9 cellular contexts compared by ENCODE assay signal in the genomic region with DNA sequence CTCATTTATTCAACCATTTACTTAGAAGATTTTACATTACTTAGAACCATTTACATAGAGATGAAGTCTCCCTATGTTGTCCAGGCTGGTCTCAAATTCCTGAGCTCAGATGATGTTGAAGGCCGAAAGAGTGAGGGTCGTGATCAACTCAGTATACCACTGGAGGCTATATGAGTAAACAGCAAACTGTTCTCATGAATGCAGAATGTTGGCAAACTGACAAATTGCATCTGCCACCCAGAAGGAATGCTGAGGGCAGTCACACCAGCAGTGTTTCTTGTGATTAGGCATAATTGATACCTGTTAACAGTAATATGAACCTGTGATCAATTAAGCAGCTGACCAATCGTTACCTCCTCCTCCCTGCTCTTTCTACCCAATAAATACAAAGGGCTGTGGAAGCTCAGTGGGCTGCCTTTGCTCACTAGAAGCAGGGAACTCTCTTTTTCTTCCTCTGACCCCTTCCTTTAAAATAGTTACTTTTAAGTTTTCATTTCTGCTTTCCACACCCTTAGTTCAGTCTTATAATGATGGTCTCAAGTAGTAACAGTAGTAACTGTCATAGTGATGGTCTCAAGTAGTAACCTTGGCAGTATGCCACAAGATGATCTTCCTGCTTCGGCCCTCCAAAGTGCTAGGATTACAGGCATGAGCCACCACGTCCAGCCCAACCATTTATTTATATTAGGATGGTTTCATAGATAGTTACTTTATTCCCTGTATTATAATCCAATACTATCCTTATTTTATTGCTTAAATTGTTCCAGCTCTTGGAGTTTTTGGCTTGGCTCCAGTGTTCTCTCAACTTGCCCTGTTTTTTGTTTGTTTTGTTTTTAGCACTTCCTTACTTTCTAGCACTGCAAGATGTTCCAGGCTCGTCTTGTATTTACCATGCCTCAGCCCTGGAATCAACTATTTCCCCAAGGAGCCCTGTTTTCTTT. TPM values are rescaled to one million over a fixed set of nuclear protein-coding genes. Genes with fewer than 3 reads are reported as not detected.
DNase-seq lines count a peak whose midpoint lies in the region; ATAC-seq, FAIRE-seq and TF ChIP-seq lines count a peak whose summit lies in the region.
"Had no signal": no experiment of that assay in that cellular context is flagged by ENCODE, and none has a peak within 500 bp of the region (broad histone marks: within the 10 kb centered on the region; RNA-seq: fewer than 3 reads in every experiment).

No MANE protein-coding gene starts in this region.

- H3K36me3 Mint-ChIP-seq in T-helper 2 cell treated with Interferon-gamma antibody and Interleukin-4, amounts not matched to agents 5 μg/mL and 100 μg/mL, for 36 hours (ENCODE audit: low read depth): peaks cover 7% of the 10 kb centered on the region

- peak overlapping the region; percentile 42 to 75 for H3K27ac ChIP-seq in lung (ENCODE audit: low read depth in 1 of 2, low read length in 1 of 2)

- no peaks in the 10 kb centered on the region for H3K9me3 Mint-ChIP-seq in T-helper 2 cell treated with Interferon-gamma antibody and Interleukin-4, amounts not matched to agents 5 μg/mL and 100 μg/mL, for 36 hours
- H3K9me3 Mint-ChIP-seq: CD4-positive, alpha-beta T cell had no signal

- peaks cover 49% of the 10 kb centered on the region for H3K4me1 Mint-ChIP-seq in T-helper 2 cell treated with Interferon-gamma antibody and Interleukin-4, amounts not matched to agents 5 μg/mL and 100 μg/mL, for 36 hours (ENCODE audit: low read depth)

- H3K4me3 ChIP-seq in bronchial epithelial cell (ENCODE audit: low read depth, low read length) (no peak overlapping the region), lung (no peak overlapping the region)

- WGBS in lung, 2 donors: 42 to 64% methylated on average over 6 of the region's 6 CpGs

- no peaks in the 10 kb centered on the region for H3K9me3 ChIP-seq in lung (ENCODE audit: control insufficient read depth in 2 of 2, insufficient read depth in 1 of 2, low read length in 1 of 2)

- peaks cover 7 to 16% of the 10 kb centered on the region in 2 donors for H3K4me1 ChIP-seq in lung (ENCODE audit: control insufficient read depth in 2 of 2, insufficient read depth in 2 of 2, low read length in 2 of 2)

- DNase-seq in T-helper 2 cell treated with Interferon-gamma antibody and Interleukin-4, amounts not matched to agents 5 μg/mL and 100 μg/mL, for 36 hours (ENCODE audit: low spot score): no peak
- DNase-seq in T-helper 2 cell (no peak), bronchial epithelial cell (ENCODE audit: low read depth) (peak; percentile 80), lung (ENCODE audit: low spot score) (no peak), NCI-H187 (lab: John Stamatoyannopoulos, UW) (no peak), GM19238 (ENCODE audit: insufficient read length, low spot score) (no peak)
- no peak for DNase-seq in central memory CD4-positive, alpha-beta T cell
- DNase-seq: CD4-positive, alpha-beta T cell had no signal

- ATAC-seq in lung (ENCODE audit: insufficient read depth, low FRiP score) (no peak), GM19395 (IDR thresholded peaks at IDR 0.05; ENCODE audit: unreplicated experiment) (no peak)

- H3K27ac Mint-ChIP-seq in T-helper 2 cell treated with Interferon-gamma antibody and Interleukin-4, amounts not matched to agents 5 μg/mL and 100 μg/mL, for 36 hours: peak overlapping the region; percentile 46
- H3K27ac Mint-ChIP-seq: CD4-positive, alpha-beta T cell had no signal

- H3K4me3 Mint-ChIP-seq in T-helper 2 cell treated with Interferon-gamma antibody and Interleukin-4, amounts not matched to agents 5 μg/mL and 100 μg/mL, for 36 hours: no peak overlapping the region
- H3K4me3 Mint-ChIP-seq: CD4-positive, alpha-beta T cell had no signal

- no peaks in the 10 kb centered on the region for H3K36me3 ChIP-seq in bronchial epithelial cell (ENCODE audit: control insufficient read depth, insufficient read depth, low read length)
- H3K36me3 ChIP-seq in lung (ENCODE audit: control insufficient read depth in 2 of 2, insufficient read depth in 2 of 2, low read length in 2 of 2): no peaks in the 10 kb centered on the region

- no peaks in the 10 kb centered on the region for H3K27me3 Mint-ChIP-seq in T-helper 2 cell treated with Interferon-gamma antibody and Interleukin-4, amounts not matched to agents 5 μg/mL and 100 μg/mL, for 36 hours (ENCODE audit: low read depth)
- H3K27me3 Mint-ChIP-seq: CD4-positive, alpha-beta T cell had no signal

- TF ChIP-seq CTCF in bronchial epithelial cell (IDR thresholded peaks at IDR 0.05; ENCODE audit: insufficient read depth, low read length, severe bottlenecking): no peak
- no peak for TF ChIP-seq CTCF in lung (IDR thresholded peaks at IDR 0.05; ENCODE audit: control extremely low read depth, extremely low read depth)

- FAIRE-seq in bronchial epithelial cell (lab: Jason Lieb, UNC): no peak

- H3K27me3 ChIP-seq in bronchial epithelial cell (ENCODE audit: control insufficient read depth, insufficient read depth, low read length) (no peaks in the 10 kb centered on the region), lung (ENCODE audit: control insufficient read depth, insufficient read depth) (no peaks in the 10 kb centered on the region)

RNA-seq across cellular contexts. Expression of a gene that starts 25.8 kb away (rescaled TPM):
- 95.0 and 98.2 TPM in 2 replicates for total RNA-seq in bronchial epithelial cell
- total RNA-seq in lung: 10 to 100 TPM; 55.8 to 69.7 TPM
- polyA plus RNA-seq in lung: 10 to 100 TPM; 25.0 to 35.5 TPM
